In the genomic region with DNA sequence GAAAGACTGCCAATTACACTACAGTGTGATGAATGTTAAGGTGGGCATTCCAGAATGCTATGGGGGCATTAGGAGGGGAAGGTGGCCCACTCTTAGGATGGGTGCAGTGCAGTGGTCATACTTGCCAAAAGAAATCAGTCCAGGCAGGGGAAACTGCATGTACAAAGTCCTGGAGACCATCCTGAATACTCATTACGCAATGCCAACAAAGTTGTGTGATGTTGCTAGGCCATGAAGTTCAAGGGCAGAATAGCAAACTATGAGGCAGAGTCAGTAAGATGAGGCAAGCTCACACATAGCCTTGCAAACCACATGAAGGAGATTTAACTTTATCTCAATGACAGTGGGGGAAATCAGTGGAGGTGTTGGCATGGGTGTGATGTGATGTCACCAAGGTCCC, we compare ENCODE assay signal across 1 cellular context.
A peak's percentile ranks its signal among the peaks of the same experiment; 100 is the strongest.
TF ChIP-seq lines count a peak whose summit lies in the region.

No MANE protein-coding gene starts in this region.

TF ChIP-seq in HepG2, 621 proteins besides CTCF, POLR2A, EP300 and RAD21 (continued from another document and continues in another):
- TF ChIP-seq ZNF20 (CRISPR knock-in tag; IDR thresholded peaks at IDR 0.05) (no peak), HNF4G (IDR thresholded peaks at IDR 0.05; ENCODE audit: borderline replicate concordance, low read depth, low read length) (peak; percentile 62; the same call in 1 of the 2 replicates), HNF4G (CRISPR knock-in tag; IDR thresholded peaks at IDR 0.05; ENCODE audit: borderline replicate concordance, low read depth) (peak; percentile 58; the same call in 1 of the 2 replicates), TOE1 (CRISPR knock-in tag; IDR thresholded peaks at IDR 0.05) (no peak), SOX5 (CRISPR knock-in tag; IDR thresholded peaks at IDR 0.05; ENCODE audit: borderline replicate concordance) (peak; percentile 75; the same call in 1 of the 2 replicates), NCOA2 (CRISPR knock-in tag; IDR thresholded peaks at IDR 0.05) (peak; percentile 75; the same call in 1 of the 2 replicates), AGO1 (IDR thresholded peaks at IDR 0.05; ENCODE audit: low read depth, low read length, poor library complexity, severe bottlenecking) (no peak), FOXK1 (CRISPR knock-in tag; IDR thresholded peaks at IDR 0.05; ENCODE audit: borderline replicate concordance, low read depth) (peak; percentile 86; the same call in 1 of the 2 replicates), JARID2 (CRISPR knock-in tag; IDR thresholded peaks at IDR 0.05; ENCODE audit: insufficient replicate concordance) (no peak), ARNT (IDR thresholded peaks at IDR 0.05) (no peak), FOXA1 (IDR thresholded peaks at IDR 0.05) (no peak), FOXA1 (CRISPR knock-in tag; IDR thresholded peaks at IDR 0.05) (peak; percentile 79), KMT2B (CRISPR knock-in tag; IDR thresholded peaks at IDR 0.05) (no peak), SRSF4 (IDR thresholded peaks at IDR 0.05; ENCODE audit: low read depth, low read length, poor library complexity, severe bottlenecking) (no peak), HMGA1 (CRISPR knock-in tag; conservative IDR thresholded peaks at IDR 0.05) (no peak), EZH2 (conservative IDR thresholded peaks at IDR 0.05; ENCODE audit: low read depth, low read length) (no peak), ZNF230 (CRISPR knock-in tag; IDR thresholded peaks at IDR 0.05) (no peak), SRSF9 (IDR thresholded peaks at IDR 0.05; ENCODE audit: borderline replicate concordance, insufficient read depth, low read depth, low read length, poor library complexity, severe bottlenecking) (no peak), NFKB2 (CRISPR knock-in tag; IDR thresholded peaks at IDR 0.05; ENCODE audit: borderline replicate concordance) (no peak), NFRKB (IDR thresholded peaks at IDR 0.05) (no peak), ZNF264 (CRISPR knock-in tag; IDR thresholded peaks at IDR 0.05) (peak; percentile 69; the same call in 1 of the 2 replicates), GABPA (IDR thresholded peaks at IDR 0.05; ENCODE audit: low read depth, low read length) (no peak), GABPA (CRISPR knock-in tag; IDR thresholded peaks at IDR 0.05; ENCODE audit: low read depth) (no peak), ZNF569 (CRISPR knock-in tag; IDR thresholded peaks at IDR 0.05; ENCODE audit: borderline replicate concordance) (no peak), ATF7-NPFF (CRISPR knock-in tag; IDR thresholded peaks at IDR 0.05; ENCODE audit: low read depth) (no peak), ZNF253 (CRISPR knock-in tag; IDR thresholded peaks at IDR 0.05; ENCODE audit: borderline replicate concordance) (no peak), ZFP36L1 (CRISPR knock-in tag; IDR thresholded peaks at IDR 0.05) (no peak), ZBTB3 (CRISPR knock-in tag; IDR thresholded peaks at IDR 0.05; ENCODE audit: borderline replicate concordance, low read depth) (no peak), NBN (conservative IDR thresholded peaks at IDR 0.05) (no peak), ZNF24 (IDR thresholded peaks at IDR 0.05) (no peak), ZNF33A (CRISPR knock-in tag; IDR thresholded peaks at IDR 0.05; ENCODE audit: borderline replicate concordance) (no peak), ELF4 (CRISPR knock-in tag; IDR thresholded peaks at IDR 0.05; ENCODE audit: borderline replicate concordance) (no peak), ZC3H4 (CRISPR knock-in tag; IDR thresholded peaks at IDR 0.05; ENCODE audit: borderline replicate concordance) (no peak), PAWR (CRISPR knock-in tag; IDR thresholded peaks at IDR 0.05; ENCODE audit: borderline replicate concordance) (no peak), ZMAT3 (CRISPR knock-in tag; conservative IDR thresholded peaks at IDR 0.05) (no peak), HNF4A (CRISPR knock-in tag; IDR thresholded peaks at IDR 0.05) (peak; percentile 94), SMAD9 (CRISPR knock-in tag; IDR thresholded peaks at IDR 0.05) (no peak), GZF1 (CRISPR knock-in tag; IDR thresholded peaks at IDR 0.05) (no peak), ATM (IDR thresholded peaks at IDR 0.05; ENCODE audit: borderline replicate concordance) (no peak), CHCHD3 (CRISPR knock-in tag; IDR thresholded peaks at IDR 0.05) (no peak), FOXA3 (CRISPR knock-in tag; IDR thresholded peaks at IDR 0.05) (peak; percentile 90)
- TF ChIP-seq, protein P1, sequence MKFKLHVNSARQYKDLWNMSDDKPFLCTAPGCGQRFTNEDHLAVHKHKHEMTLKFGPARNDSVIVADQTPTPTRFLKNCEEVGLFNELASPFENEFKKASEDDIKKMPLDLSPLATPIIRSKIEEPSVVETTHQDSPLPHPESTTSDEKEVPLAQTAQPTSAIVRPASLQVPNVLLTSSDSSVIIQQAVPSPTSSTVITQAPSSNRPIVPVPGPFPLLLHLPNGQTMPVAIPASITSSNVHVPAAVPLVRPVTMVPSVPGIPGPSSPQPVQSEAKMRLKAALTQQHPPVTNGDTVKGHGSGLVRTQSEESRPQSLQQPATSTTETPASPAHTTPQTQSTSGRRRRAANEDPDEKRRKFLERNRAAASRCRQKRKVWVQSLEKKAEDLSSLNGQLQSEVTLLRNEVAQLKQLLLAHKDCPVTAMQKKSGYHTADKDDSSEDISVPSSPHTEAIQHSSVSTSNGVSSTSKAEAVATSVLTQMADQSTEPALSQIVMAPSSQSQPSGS (CRISPR knock-in tag; IDR thresholded peaks at IDR 0.05), result peak; percentile 73
- TF ChIP-seq, protein P2, sequence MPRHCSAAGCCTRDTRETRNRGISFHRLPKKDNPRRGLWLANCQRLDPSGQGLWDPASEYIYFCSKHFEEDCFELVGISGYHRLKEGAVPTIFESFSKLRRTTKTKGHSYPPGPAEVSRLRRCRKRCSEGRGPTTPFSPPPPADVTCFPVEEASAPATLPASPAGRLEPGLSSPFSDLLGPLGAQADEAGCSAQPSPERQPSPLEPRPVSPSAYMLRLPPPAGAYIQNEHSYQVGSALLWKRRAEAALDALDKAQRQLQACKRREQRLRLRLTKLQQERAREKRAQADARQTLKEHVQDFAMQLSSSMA (CRISPR knock-in tag; IDR thresholded peaks at IDR 0.05), result no peak
- TF ChIP-seq, protein P3, sequence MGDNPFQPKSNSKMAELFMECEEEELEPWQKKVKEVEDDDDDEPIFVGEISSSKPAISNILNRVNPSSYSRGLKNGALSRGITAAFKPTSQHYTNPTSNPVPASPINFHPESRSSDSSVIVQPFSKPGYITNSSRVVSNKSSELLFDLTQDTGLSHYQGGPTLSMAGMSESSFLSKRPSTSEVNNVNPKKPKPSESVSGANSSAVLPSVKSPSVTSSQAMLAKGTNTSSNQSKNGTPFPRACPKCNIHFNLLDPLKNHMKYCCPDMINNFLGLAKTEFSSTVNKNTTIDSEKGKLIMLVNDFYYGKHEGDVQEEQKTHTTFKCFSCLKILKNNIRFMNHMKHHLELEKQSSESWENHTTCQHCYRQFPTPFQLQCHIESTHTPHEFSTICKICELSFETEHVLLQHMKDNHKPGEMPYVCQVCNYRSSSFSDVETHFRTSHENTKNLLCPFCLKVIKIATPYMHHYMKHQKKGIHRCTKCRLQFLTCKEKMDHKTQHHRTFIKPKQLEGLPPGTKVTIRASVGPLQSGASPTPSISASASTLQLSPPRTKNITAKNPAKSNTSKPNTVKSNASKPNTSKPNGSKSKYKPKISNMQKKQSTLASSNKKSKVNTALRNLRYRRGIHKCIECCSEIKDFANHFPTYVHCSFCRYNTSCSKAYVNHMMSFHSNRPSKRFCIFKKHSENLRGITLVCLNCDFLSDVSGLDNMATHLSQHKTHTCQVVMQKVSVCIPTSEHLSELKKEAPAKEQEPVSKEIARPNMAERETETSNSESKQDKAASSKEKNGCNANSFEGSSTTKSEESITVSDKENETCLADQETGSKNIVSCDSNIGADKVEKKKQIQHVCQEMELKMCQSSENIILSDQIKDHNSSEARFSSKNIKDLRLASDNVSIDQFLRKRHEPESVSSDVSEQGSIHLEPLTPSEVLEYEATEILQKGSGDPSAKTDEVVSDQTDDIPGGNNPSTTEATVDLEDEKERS (CRISPR knock-in tag; IDR thresholded peaks at IDR 0.05), result 0 out of 2 replicates have a peak, but pooled peaks have one; percentile 49
- TF ChIP-seq, protein P4, sequence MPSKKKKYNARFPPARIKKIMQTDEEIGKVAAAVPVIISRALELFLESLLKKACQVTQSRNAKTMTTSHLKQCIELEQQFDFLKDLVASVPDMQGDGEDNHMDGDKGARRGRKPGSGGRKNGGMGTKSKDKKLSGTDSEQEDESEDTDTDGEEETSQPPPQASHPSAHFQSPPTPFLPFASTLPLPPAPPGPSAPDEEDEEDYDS (CRISPR knock-in tag; IDR thresholded peaks at IDR 0.05), result no peak
- TF ChIP-seq, protein P5, sequence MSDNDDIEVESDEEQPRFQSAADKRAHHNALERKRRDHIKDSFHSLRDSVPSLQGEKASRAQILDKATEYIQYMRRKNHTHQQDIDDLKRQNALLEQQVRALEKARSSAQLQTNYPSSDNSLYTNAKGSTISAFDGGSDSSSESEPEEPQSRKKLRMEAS (IDR thresholded peaks at IDR 0.05), result no peak
- TF ChIP-seq, protein P6, sequence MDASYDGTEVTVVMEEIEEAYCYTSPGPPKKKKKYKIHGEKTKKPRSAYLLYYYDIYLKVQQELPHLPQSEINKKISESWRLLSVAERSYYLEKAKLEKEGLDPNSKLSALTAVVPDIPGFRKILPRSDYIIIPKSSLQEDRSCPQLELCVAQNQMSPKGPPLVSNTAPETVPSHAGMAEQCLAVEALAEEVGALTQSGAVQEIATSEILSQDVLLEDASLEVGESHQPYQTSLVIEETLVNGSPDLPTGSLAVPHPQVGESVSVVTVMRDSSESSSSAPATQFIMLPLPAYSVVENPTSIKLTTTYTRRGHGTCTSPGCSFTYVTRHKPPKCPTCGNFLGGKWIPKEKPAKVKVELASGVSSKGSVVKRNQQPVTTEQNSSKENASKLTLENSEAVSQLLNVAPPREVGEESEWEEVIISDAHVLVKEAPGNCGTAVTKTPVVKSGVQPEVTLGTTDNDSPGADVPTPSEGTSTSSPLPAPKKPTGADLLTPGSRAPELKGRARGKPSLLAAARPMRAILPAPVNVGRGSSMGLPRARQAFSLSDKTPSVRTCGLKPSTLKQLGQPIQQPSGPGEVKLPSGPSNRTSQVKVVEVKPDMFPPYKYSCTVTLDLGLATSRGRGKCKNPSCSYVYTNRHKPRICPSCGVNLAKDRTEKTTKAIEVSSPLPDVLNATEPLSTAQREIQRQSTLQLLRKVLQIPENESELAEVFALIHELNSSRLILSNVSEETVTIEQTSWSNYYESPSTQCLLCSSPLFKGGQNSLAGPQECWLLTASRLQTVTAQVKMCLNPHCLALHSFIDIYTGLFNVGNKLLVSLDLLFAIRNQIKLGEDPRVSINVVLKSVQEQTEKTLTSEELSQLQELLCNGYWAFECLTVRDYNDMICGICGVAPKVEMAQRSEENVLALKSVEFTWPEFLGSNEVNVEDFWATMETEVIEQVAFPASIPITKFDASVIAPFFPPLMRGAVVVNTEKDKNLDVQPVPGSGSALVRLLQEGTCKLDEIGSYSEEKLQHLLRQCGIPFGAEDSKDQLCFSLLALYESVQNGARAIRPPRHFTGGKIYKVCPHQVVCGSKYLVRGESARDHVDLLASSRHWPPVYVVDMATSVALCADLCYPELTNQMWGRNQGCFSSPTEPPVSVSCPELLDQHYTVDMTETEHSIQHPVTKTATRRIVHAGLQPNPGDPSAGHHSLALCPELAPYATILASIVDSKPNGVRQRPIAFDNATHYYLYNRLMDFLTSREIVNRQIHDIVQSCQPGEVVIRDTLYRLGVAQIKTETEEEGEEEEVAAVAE (CRISPR knock-in tag; IDR thresholded peaks at IDR 0.05; ENCODE audit: borderline replicate concordance), result peak; percentile 76; the same call in 1 of the 2 replicates
- TF ChIP-seq, protein P7, sequence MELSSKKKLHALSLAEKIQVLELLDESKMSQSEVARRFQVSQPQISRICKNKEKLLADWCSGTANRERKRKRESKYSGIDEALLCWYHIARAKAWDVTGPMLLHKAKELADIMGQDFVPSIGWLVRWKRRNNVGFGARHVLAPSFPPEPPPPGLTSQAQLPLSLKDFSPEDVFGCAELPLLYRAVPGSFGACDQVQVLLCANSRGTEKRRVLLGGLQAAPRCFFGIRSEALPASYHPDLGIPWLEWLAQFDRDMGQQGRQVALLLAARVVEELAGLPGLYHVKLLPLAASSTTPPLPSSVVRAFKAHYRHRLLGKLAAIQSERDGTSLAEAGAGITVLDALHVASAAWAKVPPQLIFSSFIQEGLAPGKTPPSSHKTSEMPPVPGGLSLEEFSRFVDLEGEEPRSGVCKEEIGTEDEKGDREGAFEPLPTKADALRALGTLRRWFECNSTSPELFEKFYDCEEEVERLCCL (CRISPR knock-in tag; IDR thresholded peaks at IDR 0.05; ENCODE audit: borderline replicate concordance), result no peak
- TF ChIP-seq, protein P8, sequence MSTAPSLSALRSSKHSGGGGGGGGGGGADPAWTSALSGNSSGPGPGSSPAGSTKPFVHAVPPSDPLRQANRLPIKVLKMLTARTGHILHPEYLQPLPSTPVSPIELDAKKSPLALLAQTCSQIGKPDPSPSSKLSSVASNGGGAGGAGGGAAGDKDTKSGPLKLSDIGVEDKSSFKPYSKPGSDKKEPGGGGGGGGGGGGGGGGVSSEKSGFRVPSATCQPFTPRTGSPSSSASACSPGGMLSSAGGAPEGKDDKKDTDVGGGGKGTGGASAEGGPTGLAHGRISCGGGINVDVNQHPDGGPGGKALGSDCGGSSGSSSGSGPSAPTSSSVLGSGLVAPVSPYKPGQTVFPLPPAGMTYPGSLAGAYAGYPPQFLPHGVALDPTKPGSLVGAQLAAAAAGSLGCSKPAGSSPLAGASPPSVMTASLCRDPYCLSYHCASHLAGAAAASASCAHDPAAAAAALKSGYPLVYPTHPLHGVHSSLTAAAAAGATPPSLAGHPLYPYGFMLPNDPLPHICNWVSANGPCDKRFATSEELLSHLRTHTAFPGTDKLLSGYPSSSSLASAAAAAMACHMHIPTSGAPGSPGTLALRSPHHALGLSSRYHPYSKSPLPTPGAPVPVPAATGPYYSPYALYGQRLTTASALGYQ (CRISPR knock-in tag; IDR thresholded peaks at IDR 0.05), result no peak
- TF ChIP-seq, protein P9, sequence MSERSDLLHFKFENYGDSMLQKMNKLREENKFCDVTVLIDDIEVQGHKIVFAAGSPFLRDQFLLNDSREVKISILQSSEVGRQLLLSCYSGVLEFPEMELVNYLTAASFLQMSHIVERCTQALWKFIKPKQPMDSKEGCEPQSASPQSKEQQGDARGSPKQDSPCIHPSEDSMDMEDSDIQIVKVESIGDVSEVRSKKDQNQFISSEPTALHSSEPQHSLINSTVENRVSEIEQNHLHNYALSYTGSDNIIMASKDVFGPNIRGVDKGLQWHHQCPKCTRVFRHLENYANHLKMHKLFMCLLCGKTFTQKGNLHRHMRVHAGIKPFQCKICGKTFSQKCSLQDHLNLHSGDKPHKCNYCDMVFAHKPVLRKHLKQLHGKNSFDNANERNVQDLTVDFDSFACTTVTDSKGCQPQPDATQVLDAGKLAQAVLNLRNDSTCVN (CRISPR knock-in tag; IDR thresholded peaks at IDR 0.05; ENCODE audit: borderline replicate concordance), result peak; percentile 75; the same call in 1 of the 2 replicates
- TF ChIP-seq, protein P10, sequence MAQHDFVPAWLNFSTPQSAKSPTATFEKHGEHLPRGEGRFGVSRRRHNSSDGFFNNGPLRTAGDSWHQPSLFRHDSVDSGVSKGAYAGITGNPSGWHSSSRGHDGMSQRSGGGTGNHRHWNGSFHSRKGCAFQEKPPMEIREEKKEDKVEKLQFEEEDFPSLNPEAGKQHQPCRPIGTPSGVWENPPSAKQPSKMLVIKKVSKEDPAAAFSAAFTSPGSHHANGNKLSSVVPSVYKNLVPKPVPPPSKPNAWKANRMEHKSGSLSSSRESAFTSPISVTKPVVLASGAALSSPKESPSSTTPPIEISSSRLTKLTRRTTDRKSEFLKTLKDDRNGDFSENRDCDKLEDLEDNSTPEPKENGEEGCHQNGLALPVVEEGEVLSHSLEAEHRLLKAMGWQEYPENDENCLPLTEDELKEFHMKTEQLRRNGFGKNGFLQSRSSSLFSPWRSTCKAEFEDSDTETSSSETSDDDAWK (CRISPR knock-in tag; IDR thresholded peaks at IDR 0.05), result no peak
